Comparison of ENCODE assay signal across 1 cellular context in genomic region chr10:119878524-119878923, GRCh38.
TF ChIP-seq lines count a peak whose summit lies in the region.

No MANE protein-coding gene starts in this region.

TF ChIP-seq in K562, 482 proteins besides CTCF, POLR2A, EP300 and RAD21 (continued from another document):
- peak; percentile 24 to 32; a peak in 2 of 4 replicates for TF ChIP-seq SIX5 (IDR thresholded peaks at IDR 0.05; ENCODE audit: borderline replicate concordance in 1 of 2, insufficient read depth in 1 of 2, low read depth in 1 of 2, low read length in 2 of 2)
- TF ChIP-seq HINFP (tag; conservative IDR thresholded peaks at IDR 0.05; ENCODE audit: low read depth), result no peak
- no peak for TF ChIP-seq ZBED1 (IDR thresholded peaks at IDR 0.05)
- TF ChIP-seq DDX20 (tag; IDR thresholded peaks at IDR 0.05; ENCODE audit: low read depth), result no peak
